ENCODE assay signal across 13 cellular contexts in genomic region chr18:61749031-61749430, GRCh38.
DNase-seq lines count a peak whose midpoint lies in the region; ATAC-seq lines count a peak whose summit lies in the region.
"Had no signal": no experiment of that assay in that cellular context is flagged by ENCODE, and none has a peak within 500 bp of the region (broad histone marks: within the 10 kb centered on the region; RNA-seq: fewer than 3 reads in every experiment).

No MANE protein-coding gene starts in this region.

- H3K36me3 ChIP-seq in BLaER1, result no peaks in the 10 kb centered on the region
- no peaks in the 10 kb centered on the region for H3K36me3 ChIP-seq in BLaER1 treated with 17β-estradiol and CSF1 and Interleukin-3, amounts not matched to agents 10 nM and 100 nM
- no peaks in the 10 kb centered on the region for H3K36me3 ChIP-seq in CD4-positive, alpha-beta memory T cell (ENCODE audit: insufficient read depth, low read length)
- H3K36me3 ChIP-seq: BE2C had no signal

- no peak overlapping the region for H3K27ac Mint-ChIP-seq in CD4-positive, alpha-beta memory T cell
- H3K27ac Mint-ChIP-seq: GM23338, H9 had no signal

- no peaks in the 10 kb centered on the region for H3K4me1 Mint-ChIP-seq in CD4-positive, alpha-beta memory T cell

- no peak overlapping the region for H3K9ac ChIP-seq in BLaER1
- no peak overlapping the region for H3K9ac ChIP-seq in BLaER1 treated with 17β-estradiol and CSF1 and Interleukin-3, amounts not matched to agents 10 nM and 100 nM

- intact Hi-C loops in left colon (cut with DNase I, micrococcal nuclease), result no loop called here
- intact Hi-C loops in CD4-positive, alpha-beta memory T cell (cut with micrococcal nuclease), result no loop called here

- CTCF ChIA-PET in CD4-positive, alpha-beta memory T cell (lab: Charles Lee; ENCODE audit: partially characterized antibody), result no interaction called here

- H3K27ac ChIP-seq in BLaER1, result no peak overlapping the region
- no peak overlapping the region for H3K27ac ChIP-seq in BLaER1 treated with 17β-estradiol and CSF1 and Interleukin-3, amounts not matched to agents 10 nM and 100 nM
- no peak overlapping the region for H3K27ac ChIP-seq in CD4-positive, alpha-beta memory T cell (ENCODE audit: low read depth, low read length)
- H3K27ac ChIP-seq: A549 had no signal

- peak overlapping the region; percentile 37 for H3K4me2 ChIP-seq in BLaER1
- peak overlapping the region in 7 of 11 experiments; percentile 11 to 47 (median 31); a peak in 7 of 22 replicates for H3K4me2 ChIP-seq in BLaER1 treated with 17β-estradiol and CSF1 and Interleukin-3, amounts not matched to agents 10 nM and 100 nM
- H3K4me2 ChIP-seq: A549, GM23338 had no signal

- POLR2A ChIA-PET in CD4-positive, alpha-beta memory T cell (lab: Charles Lee; ENCODE audit: partially characterized antibody), result no interaction called here

- DNase-seq in left colon, result no peak
- peak; percentile 20 for DNase-seq in pulmonary artery endothelial cell (ENCODE audit: low read depth, low spot score)
- no peak for DNase-seq in activated CD8-positive, alpha-beta memory T cell treated with anti-CD3 and anti-CD28 coated beads, Interleukin-2, amount 50 U/mL, for 4 hours
- no peak for DNase-seq in CD4-positive, alpha-beta memory T cell
- DNase-seq: BE2C, DMS53, H9 had no signal

- H3K9me3 Mint-ChIP-seq in CD4-positive, alpha-beta memory T cell, result no peaks in the 10 kb centered on the region
- H3K9me3 Mint-ChIP-seq: GM23338, H9 had no signal

- H3K27me3 ChIP-seq in BLaER1, result no peaks in the 10 kb centered on the region
- H3K27me3 ChIP-seq in BLaER1 treated with 17β-estradiol and CSF1 and Interleukin-3, amounts not matched to agents 10 nM and 100 nM, result peaks cover 0 to 19% (median 0%) of the 10 kb centered on the region in 11 experiments; a peak in 4 of 22 replicates
- no peaks in the 10 kb centered on the region for H3K27me3 ChIP-seq in CD4-positive, alpha-beta memory T cell (ENCODE audit: insufficient read depth, low read length)
- H3K27me3 ChIP-seq: BE2C had no signal

- peaks cover 26% of the 10 kb centered on the region for H3K4me1 ChIP-seq in BLaER1
- peaks cover 0 to 29% (median 24%) of the 10 kb centered on the region in 10 experiments; a peak in 15 of 20 replicates for H3K4me1 ChIP-seq in BLaER1 treated with 17β-estradiol and CSF1 and Interleukin-3, amounts not matched to agents 10 nM and 100 nM
- no peaks in the 10 kb centered on the region for H3K4me1 ChIP-seq in CD4-positive, alpha-beta memory T cell (ENCODE audit: insufficient read depth, low read length)
- H3K4me1 ChIP-seq: A549, BE2C had no signal

- no peak overlapping the region for H3K4me3 Mint-ChIP-seq in CD4-positive, alpha-beta memory T cell
- H3K4me3 Mint-ChIP-seq: GM23338, H9 had no signal

- no peak overlapping the region for H3K4me3 ChIP-seq in BLaER1
- H3K4me3 ChIP-seq in BLaER1 treated with 17β-estradiol and CSF1 and Interleukin-3, amounts not matched to agents 10 nM and 100 nM, result no peak overlapping the region
- no peak overlapping the region for H3K4me3 ChIP-seq in CD4-positive, alpha-beta memory T cell (ENCODE audit: low read length in 2 of 2)
- H3K4me3 ChIP-seq: A549, GM23338 had no signal

- H3K27me3 Mint-ChIP-seq in CD4-positive, alpha-beta memory T cell, result peaks cover 6 to 7% of the 10 kb centered on the region in 2 donors

- H3K36me3 Mint-ChIP-seq in CD4-positive, alpha-beta memory T cell, result no peaks in the 10 kb centered on the region

- H3K9me3 ChIP-seq in BLaER1, result peaks cover 8% of the 10 kb centered on the region
- peaks cover 0 to 29% (median 7%) of the 10 kb centered on the region in 11 experiments; a peak in 14 of 22 replicates for H3K9me3 ChIP-seq in BLaER1 treated with 17β-estradiol and CSF1 and Interleukin-3, amounts not matched to agents 10 nM and 100 nM (replicated peaks in 1 of 11)
- H3K9me3 ChIP-seq in CD4-positive, alpha-beta memory T cell (ENCODE audit: control insufficient read depth in 1 of 2, low read length in 2 of 2), result no peaks in the 10 kb centered on the region
- H3K9me3 ChIP-seq: A549, BE2C had no signal

- H4K20me1 ChIP-seq in BLaER1, result no peaks in the 10 kb centered on the region
- no peaks in the 10 kb centered on the region for H4K20me1 ChIP-seq in BLaER1 treated with 17β-estradiol and CSF1 and Interleukin-3, amounts not matched to agents 10 nM and 100 nM

- ATAC-seq in left colon (peak; percentile 70), GM19397 (IDR thresholded peaks at IDR 0.05; ENCODE audit: unreplicated experiment) (no peak)
- ATAC-seq: A549, GM23338, HepG2 had no signal
